In genomic region chr5:80474929-80475328, GRCh38 we compare ENCODE assay signal across 1 cellular context.
TF ChIP-seq lines count a peak whose summit lies in the region.

No MANE protein-coding gene starts in this region.

TF ChIP-seq in HepG2, 621 proteins besides CTCF, POLR2A, EP300 and RAD21 (continued from another document and continues in another):
- TF ChIP-seq, protein P1, sequence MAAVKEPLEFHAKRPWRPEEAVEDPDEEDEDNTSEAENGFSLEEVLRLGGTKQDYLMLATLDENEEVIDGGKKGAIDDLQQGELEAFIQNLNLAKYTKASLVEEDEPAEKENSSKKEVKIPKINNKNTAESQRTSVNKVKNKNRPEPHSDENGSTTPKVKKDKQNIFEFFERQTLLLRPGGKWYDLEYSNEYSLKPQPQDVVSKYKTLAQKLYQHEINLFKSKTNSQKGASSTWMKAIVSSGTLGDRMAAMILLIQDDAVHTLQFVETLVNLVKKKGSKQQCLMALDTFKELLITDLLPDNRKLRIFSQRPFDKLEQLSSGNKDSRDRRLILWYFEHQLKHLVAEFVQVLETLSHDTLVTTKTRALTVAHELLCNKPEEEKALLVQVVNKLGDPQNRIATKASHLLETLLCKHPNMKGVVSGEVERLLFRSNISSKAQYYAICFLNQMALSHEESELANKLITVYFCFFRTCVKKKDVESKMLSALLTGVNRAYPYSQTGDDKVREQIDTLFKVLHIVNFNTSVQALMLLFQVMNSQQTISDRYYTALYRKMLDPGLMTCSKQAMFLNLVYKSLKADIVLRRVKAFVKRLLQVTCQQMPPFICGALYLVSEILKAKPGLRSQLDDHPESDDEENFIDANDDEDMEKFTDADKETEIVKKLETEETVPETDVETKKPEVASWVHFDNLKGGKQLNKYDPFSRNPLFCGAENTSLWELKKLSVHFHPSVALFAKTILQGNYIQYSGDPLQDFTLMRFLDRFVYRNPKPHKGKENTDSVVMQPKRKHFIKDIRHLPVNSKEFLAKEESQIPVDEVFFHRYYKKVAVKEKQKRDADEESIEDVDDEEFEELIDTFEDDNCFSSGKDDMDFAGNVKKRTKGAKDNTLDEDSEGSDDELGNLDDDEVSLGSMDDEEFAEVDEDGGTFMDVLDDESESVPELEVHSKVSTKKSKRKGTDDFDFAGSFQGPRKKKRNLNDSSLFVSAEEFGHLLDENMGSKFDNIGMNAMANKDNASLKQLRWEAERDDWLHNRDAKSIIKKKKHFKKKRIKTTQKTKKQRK (IDR thresholded peaks at IDR 0.05; ENCODE audit: low read length): no peak
- TF ChIP-seq ARID4A (CRISPR knock-in tag; IDR thresholded peaks at IDR 0.05; ENCODE audit: borderline replicate concordance) (no peak), EED (CRISPR knock-in tag; IDR thresholded peaks at IDR 0.05) (no peak), STAT5B (CRISPR knock-in tag; IDR thresholded peaks at IDR 0.05) (no peak), ZNF276 (CRISPR knock-in tag; IDR thresholded peaks at IDR 0.05; ENCODE audit: low read depth) (no peak), TEAD3 (CRISPR knock-in tag; optimal IDR thresholded peaks at IDR 0.05; ENCODE audit: borderline replicate concordance) (peak; percentile 33), ZNF235 (CRISPR knock-in tag; IDR thresholded peaks at IDR 0.05; ENCODE audit: borderline replicate concordance) (no peak), RFXANK (CRISPR knock-in tag; IDR thresholded peaks at IDR 0.05) (no peak), RERE (CRISPR knock-in tag; IDR thresholded peaks at IDR 0.05; ENCODE audit: low read depth) (0 out of 2 replicates have a peak, but pooled peaks have one; percentile 23), ZNF570 (CRISPR knock-in tag; IDR thresholded peaks at IDR 0.05; ENCODE audit: borderline replicate concordance) (no peak), SALL1 (CRISPR knock-in tag; IDR thresholded peaks at IDR 0.05) (no peak; the same call in 1 of the 2 replicates), ZNF205 (CRISPR knock-in tag; IDR thresholded peaks at IDR 0.05) (no peak), EEA1 (CRISPR knock-in tag; IDR thresholded peaks at IDR 0.05; ENCODE audit: borderline replicate concordance) (no peak), HMG20A (CRISPR knock-in tag; IDR thresholded peaks at IDR 0.05; ENCODE audit: borderline replicate concordance) (peak; percentile 60; the same call in 1 of the 2 replicates), MYC (CRISPR knock-in tag; IDR thresholded peaks at IDR 0.05; ENCODE audit: borderline replicate concordance) (no peak), KMT2A (CRISPR knock-in tag; IDR thresholded peaks at IDR 0.05) (no peak)
- TF ChIP-seq, protein P2, sequence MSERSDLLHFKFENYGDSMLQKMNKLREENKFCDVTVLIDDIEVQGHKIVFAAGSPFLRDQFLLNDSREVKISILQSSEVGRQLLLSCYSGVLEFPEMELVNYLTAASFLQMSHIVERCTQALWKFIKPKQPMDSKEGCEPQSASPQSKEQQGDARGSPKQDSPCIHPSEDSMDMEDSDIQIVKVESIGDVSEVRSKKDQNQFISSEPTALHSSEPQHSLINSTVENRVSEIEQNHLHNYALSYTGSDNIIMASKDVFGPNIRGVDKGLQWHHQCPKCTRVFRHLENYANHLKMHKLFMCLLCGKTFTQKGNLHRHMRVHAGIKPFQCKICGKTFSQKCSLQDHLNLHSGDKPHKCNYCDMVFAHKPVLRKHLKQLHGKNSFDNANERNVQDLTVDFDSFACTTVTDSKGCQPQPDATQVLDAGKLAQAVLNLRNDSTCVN (CRISPR knock-in tag; IDR thresholded peaks at IDR 0.05; ENCODE audit: borderline replicate concordance): no peak
- TF ChIP-seq, protein P3, sequence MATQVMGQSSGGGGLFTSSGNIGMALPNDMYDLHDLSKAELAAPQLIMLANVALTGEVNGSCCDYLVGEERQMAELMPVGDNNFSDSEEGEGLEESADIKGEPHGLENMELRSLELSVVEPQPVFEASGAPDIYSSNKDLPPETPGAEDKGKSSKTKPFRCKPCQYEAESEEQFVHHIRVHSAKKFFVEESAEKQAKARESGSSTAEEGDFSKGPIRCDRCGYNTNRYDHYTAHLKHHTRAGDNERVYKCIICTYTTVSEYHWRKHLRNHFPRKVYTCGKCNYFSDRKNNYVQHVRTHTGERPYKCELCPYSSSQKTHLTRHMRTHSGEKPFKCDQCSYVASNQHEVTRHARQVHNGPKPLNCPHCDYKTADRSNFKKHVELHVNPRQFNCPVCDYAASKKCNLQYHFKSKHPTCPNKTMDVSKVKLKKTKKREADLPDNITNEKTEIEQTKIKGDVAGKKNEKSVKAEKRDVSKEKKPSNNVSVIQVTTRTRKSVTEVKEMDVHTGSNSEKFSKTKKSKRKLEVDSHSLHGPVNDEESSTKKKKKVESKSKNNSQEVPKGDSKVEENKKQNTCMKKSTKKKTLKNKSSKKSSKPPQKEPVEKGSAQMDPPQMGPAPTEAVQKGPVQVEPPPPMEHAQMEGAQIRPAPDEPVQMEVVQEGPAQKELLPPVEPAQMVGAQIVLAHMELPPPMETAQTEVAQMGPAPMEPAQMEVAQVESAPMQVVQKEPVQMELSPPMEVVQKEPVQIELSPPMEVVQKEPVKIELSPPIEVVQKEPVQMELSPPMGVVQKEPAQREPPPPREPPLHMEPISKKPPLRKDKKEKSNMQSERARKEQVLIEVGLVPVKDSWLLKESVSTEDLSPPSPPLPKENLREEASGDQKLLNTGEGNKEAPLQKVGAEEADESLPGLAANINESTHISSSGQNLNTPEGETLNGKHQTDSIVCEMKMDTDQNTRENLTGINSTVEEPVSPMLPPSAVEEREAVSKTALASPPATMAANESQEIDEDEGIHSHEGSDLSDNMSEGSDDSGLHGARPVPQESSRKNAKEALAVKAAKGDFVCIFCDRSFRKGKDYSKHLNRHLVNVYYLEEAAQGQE (IDR thresholded peaks at IDR 0.05; ENCODE audit: borderline replicate concordance in 1 of 2, low read depth in 1 of 2, low read length in 2 of 2): no peak
- TF ChIP-seq, protein P4, sequence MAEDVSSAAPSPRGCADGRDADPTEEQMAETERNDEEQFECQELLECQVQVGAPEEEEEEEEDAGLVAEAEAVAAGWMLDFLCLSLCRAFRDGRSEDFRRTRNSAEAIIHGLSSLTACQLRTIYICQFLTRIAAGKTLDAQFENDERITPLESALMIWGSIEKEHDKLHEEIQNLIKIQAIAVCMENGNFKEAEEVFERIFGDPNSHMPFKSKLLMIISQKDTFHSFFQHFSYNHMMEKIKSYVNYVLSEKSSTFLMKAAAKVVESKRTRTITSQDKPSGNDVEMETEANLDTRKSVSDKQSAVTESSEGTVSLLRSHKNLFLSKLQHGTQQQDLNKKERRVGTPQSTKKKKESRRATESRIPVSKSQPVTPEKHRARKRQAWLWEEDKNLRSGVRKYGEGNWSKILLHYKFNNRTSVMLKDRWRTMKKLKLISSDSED (CRISPR knock-in tag; IDR thresholded peaks at IDR 0.05): no peak
- TF ChIP-seq, protein P5, sequence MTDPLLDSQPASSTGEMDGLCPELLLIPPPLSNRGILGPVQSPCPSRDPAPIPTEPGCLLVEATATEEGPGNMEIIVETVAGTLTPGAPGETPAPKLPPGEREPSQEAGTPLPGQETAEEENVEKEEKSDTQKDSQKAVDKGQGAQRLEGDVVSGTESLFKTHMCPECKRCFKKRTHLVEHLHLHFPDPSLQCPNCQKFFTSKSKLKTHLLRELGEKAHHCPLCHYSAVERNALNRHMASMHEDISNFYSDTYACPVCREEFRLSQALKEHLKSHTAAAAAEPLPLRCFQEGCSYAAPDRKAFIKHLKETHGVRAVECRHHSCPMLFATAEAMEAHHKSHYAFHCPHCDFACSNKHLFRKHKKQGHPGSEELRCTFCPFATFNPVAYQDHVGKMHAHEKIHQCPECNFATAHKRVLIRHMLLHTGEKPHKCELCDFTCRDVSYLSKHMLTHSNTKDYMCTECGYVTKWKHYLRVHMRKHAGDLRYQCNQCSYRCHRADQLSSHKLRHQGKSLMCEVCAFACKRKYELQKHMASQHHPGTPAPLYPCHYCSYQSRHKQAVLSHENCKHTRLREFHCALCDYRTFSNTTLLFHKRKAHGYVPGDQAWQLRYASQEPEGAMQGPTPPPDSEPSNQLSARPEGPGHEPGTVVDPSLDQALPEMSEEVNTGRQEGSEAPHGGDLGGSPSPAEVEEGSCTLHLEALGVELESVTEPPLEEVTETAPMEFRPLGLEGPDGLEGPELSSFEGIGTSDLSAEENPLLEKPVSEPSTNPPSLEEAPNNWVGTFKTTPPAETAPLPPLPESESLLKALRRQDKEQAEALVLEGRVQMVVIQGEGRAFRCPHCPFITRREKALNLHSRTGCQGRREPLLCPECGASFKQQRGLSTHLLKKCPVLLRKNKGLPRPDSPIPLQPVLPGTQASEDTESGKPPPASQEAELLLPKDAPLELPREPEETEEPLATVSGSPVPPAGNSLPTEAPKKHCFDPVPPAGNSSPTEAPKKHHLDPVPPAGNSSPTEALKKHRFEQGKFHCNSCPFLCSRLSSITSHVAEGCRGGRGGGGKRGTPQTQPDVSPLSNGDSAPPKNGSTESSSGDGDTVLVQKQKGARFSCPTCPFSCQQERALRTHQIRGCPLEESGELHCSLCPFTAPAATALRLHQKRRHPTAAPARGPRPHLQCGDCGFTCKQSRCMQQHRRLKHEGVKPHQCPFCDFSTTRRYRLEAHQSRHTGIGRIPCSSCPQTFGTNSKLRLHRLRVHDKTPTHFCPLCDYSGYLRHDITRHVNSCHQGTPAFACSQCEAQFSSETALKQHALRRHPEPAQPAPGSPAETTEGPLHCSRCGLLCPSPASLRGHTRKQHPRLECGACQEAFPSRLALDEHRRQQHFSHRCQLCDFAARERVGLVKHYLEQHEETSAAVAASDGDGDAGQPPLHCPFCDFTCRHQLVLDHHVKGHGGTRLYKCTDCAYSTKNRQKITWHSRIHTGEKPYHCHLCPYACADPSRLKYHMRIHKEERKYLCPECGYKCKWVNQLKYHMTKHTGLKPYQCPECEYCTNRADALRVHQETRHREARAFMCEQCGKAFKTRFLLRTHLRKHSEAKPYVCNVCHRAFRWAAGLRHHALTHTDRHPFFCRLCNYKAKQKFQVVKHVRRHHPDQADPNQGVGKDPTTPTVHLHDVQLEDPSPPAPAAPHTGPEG (CRISPR knock-in tag; IDR thresholded peaks at IDR 0.05): no peak
